1 cellular context compared by ENCODE assay signal in the genomic region with DNA sequence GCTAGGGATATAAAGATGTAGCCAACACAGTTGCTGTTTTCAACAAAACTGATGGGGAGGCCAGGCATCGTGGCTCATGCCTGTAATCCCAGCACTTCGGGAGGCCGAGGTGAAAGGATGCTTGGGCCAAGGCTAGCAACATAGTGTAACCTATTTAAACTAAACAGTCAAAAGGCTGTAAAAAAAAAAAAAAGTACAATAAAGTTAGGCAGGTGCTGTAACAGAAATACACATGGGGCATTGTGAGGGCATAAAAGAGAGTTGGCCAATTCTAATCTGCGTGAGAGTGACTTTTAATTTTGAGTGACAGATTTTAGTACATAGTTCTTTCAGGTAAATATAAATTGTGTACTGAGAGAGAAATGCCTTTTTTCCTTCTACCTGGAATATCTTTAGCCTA.
TF ChIP-seq lines count a peak whose summit lies in the region.

No MANE protein-coding gene starts in this region.

TF ChIP-seq in WTC11, 78 proteins besides CTCF, POLR2A, EP300 and RAD21 (continued from another document):
- TF ChIP-seq FOXP4 (CRISPR knock-in tag; IDR thresholded peaks at IDR 0.05), result no peak
- TF ChIP-seq, protein P1, sequence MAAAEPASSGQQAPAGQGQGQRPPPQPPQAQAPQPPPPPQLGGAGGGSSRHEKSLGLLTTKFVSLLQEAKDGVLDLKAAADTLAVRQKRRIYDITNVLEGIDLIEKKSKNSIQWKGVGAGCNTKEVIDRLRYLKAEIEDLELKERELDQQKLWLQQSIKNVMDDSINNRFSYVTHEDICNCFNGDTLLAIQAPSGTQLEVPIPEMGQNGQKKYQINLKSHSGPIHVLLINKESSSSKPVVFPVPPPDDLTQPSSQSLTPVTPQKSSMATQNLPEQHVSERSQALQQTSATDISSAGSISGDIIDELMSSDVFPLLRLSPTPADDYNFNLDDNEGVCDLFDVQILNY (CRISPR knock-in tag; IDR thresholded peaks at IDR 0.05), result no peak
- no peak for TF ChIP-seq USF1 (CRISPR knock-in tag; IDR thresholded peaks at IDR 0.05)
- TF ChIP-seq ZBTB21 (CRISPR knock-in tag; IDR thresholded peaks at IDR 0.05; ENCODE audit: borderline replicate concordance), result no peak
- TF ChIP-seq ZNF512 (CRISPR knock-in tag; IDR thresholded peaks at IDR 0.05; ENCODE audit: borderline replicate concordance), result no peak
- TF ChIP-seq, protein P2, sequence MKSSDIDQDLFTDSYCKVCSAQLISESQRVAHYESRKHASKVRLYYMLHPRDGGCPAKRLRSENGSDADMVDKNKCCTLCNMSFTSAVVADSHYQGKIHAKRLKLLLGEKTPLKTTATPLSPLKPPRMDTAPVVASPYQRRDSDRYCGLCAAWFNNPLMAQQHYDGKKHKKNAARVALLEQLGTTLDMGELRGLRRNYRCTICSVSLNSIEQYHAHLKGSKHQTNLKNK (CRISPR knock-in tag; IDR thresholded peaks at IDR 0.05), result no peak
- no peak for TF ChIP-seq SMAD4 (CRISPR knock-in tag; IDR thresholded peaks at IDR 0.05)
- no peak for TF ChIP-seq ETV6 (CRISPR knock-in tag; IDR thresholded peaks at IDR 0.05)
- TF ChIP-seq MXD4 (CRISPR knock-in tag; IDR thresholded peaks at IDR 0.05; ENCODE audit: borderline replicate concordance), result no peak
